ENCODE assay signal across 8 cellular contexts in the genomic region with DNA sequence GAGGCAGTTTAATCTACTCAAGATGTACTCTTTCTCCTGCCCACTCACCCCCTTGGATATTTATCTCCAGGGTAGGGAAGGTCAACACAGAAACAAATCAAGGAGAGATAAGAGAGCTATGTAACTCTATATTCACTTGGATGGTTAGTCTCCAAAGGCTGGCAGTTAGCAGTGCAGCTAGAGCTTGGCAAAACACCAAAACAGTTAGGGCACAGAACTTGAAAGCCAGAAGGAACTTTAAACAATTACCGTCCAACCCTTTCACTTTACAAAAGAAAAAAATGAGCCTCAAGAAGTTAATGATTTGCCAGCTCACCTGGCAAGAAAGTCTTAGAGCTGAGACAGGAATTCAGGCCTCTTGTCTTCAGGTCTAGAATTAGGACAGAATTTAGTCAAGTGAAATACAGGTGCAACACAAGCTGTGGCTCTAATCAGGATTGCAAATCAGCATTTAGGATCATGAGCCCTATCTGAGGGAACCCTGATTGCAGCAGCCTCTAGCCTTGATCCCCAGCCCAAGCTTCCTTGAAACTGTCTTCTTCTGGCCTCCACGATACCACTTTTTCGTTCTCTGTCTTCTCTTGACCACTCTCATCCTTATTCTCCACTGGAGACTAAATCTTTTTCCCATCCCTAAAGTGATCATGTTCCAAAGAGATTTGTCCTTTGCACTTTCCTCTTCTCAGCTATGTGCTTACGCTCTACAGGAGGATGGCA. TPM values are rescaled to one million over a fixed set of nuclear protein-coding genes. Genes with fewer than 3 reads are reported as not detected.
A peak's percentile ranks its signal among the peaks of the same experiment; 100 is the strongest.
DNase-seq lines count a peak whose midpoint lies in the region; ATAC-seq and TF ChIP-seq lines count a peak whose summit lies in the region.

No MANE protein-coding gene starts in this region.

- no peaks in the 10 kb centered on the region for H3K27me3 ChIP-seq in tibial artery

- H3K27me3 Mint-ChIP-seq in activated naive CD8-positive, alpha-beta T cell treated with anti-CD3 and anti-CD28 coated beads, Interleukin-2, amount 10 ng/mL, durations not matched to agents 7 days and 5 days, result no peaks in the 10 kb centered on the region
- H3K27me3 Mint-ChIP-seq in activated naive CD8-positive, alpha-beta T cell treated with anti-CD3 and anti-CD28 coated beads for 36 hours, result no peaks in the 10 kb centered on the region

- intact Hi-C loops in tibial artery (cut with DNase I; ENCODE audit: low total_unique reads), result no loop called here

- no peak for TF ChIP-seq CTCF in tibial artery (IDR thresholded peaks at IDR 0.05)

- H3K4me1 ChIP-seq in tibial artery, result peaks cover 3 to 99% (median 72%) of the 10 kb centered on the region in 4 donors

- no peak overlapping the region for H3K4me3 ChIP-seq in tibial artery

- no peaks in the 10 kb centered on the region for H3K9me3 ChIP-seq in tibial artery

- peaks cover 0 to 20% (median 0%) of the 10 kb centered on the region in 3 donors for H3K36me3 ChIP-seq in tibial artery

- no peaks in the 10 kb centered on the region for H3K9me3 Mint-ChIP-seq in activated naive CD8-positive, alpha-beta T cell treated with anti-CD3 and anti-CD28 coated beads, Interleukin-2, amount 10 ng/mL, durations not matched to agents 7 days and 5 days
- no peaks in the 10 kb centered on the region for H3K9me3 Mint-ChIP-seq in activated naive CD8-positive, alpha-beta T cell treated with anti-CD3 and anti-CD28 coated beads for 36 hours

- H3K27ac Mint-ChIP-seq in activated naive CD8-positive, alpha-beta T cell treated with anti-CD3 and anti-CD28 coated beads, Interleukin-2, amount 10 ng/mL, durations not matched to agents 7 days and 5 days, result peak overlapping the region; percentile 24
- no peak overlapping the region for H3K27ac Mint-ChIP-seq in activated naive CD8-positive, alpha-beta T cell treated with anti-CD3 and anti-CD28 coated beads for 36 hours

- no peak for DNase-seq in activated naive CD8-positive, alpha-beta T cell treated with anti-CD3 and anti-CD28 coated beads, Interleukin-2, amount 10 ng/mL, durations not matched to agents 7 days and 5 days
- DNase-seq in activated naive CD8-positive, alpha-beta T cell treated with anti-CD3 and anti-CD28 coated beads for 36 hours, result no peak
- DNase-seq in NCI-H2196 (lab: John Stamatoyannopoulos, UW; ENCODE audit: unreplicated experiment) (peak; percentile 53), left lobe of liver (ENCODE audit: low spot score) (no peak), tibial artery (no peak), SKM-1 (lab: John Stamatoyannopoulos, UW; ENCODE audit: unreplicated experiment) (no peak), A172 (ENCODE audit: low spot score) (no peak)

- H3K4me3 Mint-ChIP-seq in activated naive CD8-positive, alpha-beta T cell treated with anti-CD3 and anti-CD28 coated beads, Interleukin-2, amount 10 ng/mL, durations not matched to agents 7 days and 5 days, result no peak overlapping the region
- no peak overlapping the region for H3K4me3 Mint-ChIP-seq in activated naive CD8-positive, alpha-beta T cell treated with anti-CD3 and anti-CD28 coated beads for 36 hours

- POLR2A ChIA-PET in activated naive CD8-positive, alpha-beta T cell treated with anti-CD3 and anti-CD28 coated beads, Interleukin-2, amount 10 ng/mL, durations not matched to agents 7 days and 5 days (lab: Charles Lee), result interaction anchor here (4.2 kb wide), 1 partner anchor 15 kb away, joined by 18 read pairs; no protein-coding TSS in a partner anchor

- H3K27ac ChIP-seq in tibial artery, result peak overlapping the region; percentile 40 to 80

- peaks cover 63% of the 10 kb centered on the region for H3K4me1 Mint-ChIP-seq in activated naive CD8-positive, alpha-beta T cell treated with anti-CD3 and anti-CD28 coated beads, Interleukin-2, amount 10 ng/mL, durations not matched to agents 7 days and 5 days
- H3K4me1 Mint-ChIP-seq in activated naive CD8-positive, alpha-beta T cell treated with anti-CD3 and anti-CD28 coated beads for 36 hours, result peaks cover 10% of the 10 kb centered on the region

- ATAC-seq in activated naive CD8-positive, alpha-beta T cell treated with anti-CD3 and anti-CD28 coated beads, Interleukin-2, amount 10 ng/mL, durations not matched to agents 7 days and 5 days (ENCODE audit: low read depth), result no peak
- peak; percentile 28 for ATAC-seq in left lobe of liver
- no peak for ATAC-seq in GM19455 (IDR thresholded peaks at IDR 0.05; ENCODE audit: unreplicated experiment)

- H3K36me3 Mint-ChIP-seq in activated naive CD8-positive, alpha-beta T cell treated with anti-CD3 and anti-CD28 coated beads, Interleukin-2, amount 10 ng/mL, durations not matched to agents 7 days and 5 days, result peaks cover 74% of the 10 kb centered on the region
- H3K36me3 Mint-ChIP-seq in activated naive CD8-positive, alpha-beta T cell treated with anti-CD3 and anti-CD28 coated beads for 36 hours, result peaks cover 37% of the 10 kb centered on the region

RNA-seq across cellular contexts. Expression of gene NEDD9, which starts 14.9 kb away (rescaled TPM):
- 10 to 100 TPM; 72.2 to 80.8 TPM for total RNA-seq in activated naive CD8-positive, alpha-beta T cell treated with anti-CD3 and anti-CD28 coated beads, Interleukin-2, amount 10 ng/mL, durations not matched to agents 7 days and 5 days
- 10 to 100 TPM; 32.0 to 33.7 TPM for total RNA-seq in activated naive CD8-positive, alpha-beta T cell treated with anti-CD3 and anti-CD28 coated beads for 36 hours
- total RNA-seq in left lobe of liver, result 11.7 TPM
- total RNA-seq in A172 (2014; rRNA removed; shearing (Covaris generic)), result 13.3 and 18.3 TPM in 2 replicates
